ENCODE assay signal across 1 cellular context in the genomic region with DNA sequence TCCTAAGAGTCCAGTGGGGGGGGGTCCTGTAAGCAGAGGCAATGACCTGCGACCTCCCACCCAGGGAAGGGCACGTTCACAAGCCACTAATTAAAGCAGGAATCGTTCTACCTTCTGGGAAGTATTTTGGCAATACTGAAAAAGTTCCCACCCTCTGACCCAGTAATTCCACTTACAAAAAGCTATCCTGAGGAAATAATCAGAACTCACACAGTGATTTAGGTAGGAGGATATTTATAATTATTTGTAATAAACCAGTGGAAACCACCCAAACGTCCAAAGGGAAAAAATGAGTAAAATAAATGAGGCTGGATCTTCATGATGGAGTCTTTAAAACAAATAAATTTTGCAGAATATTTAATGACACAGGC.
TF ChIP-seq lines count a peak whose summit lies in the region.

No MANE protein-coding gene starts in this region.

TF ChIP-seq in H1, 55 proteins besides CTCF, POLR2A, EP300 and RAD21:
- TF ChIP-seq JUND (IDR thresholded peaks at IDR 0.05; ENCODE audit: low read length) (no peak), CBX5 (IDR thresholded peaks at IDR 0.05; ENCODE audit: low read depth, low read length) (no peak), RBBP5 (IDR thresholded peaks at IDR 0.05; ENCODE audit: borderline replicate concordance, low read depth, low read length) (no peak), TAF7 (optimal IDR thresholded peaks at IDR 0.05; ENCODE audit: borderline replicate concordance, low read depth, low read length) (no peak), NANOG (IDR thresholded peaks at IDR 0.05; ENCODE audit: insufficient read depth, low read depth, low read length, poor library complexity, severe bottlenecking) (no peak), GTF2F1 (IDR thresholded peaks at IDR 0.05; ENCODE audit: borderline replicate concordance, low read depth, low read length) (no peak), BRCA1 (IDR thresholded peaks at IDR 0.05; ENCODE audit: low read depth, low read length) (no peak), TCF12 (IDR thresholded peaks at IDR 0.05; ENCODE audit: low read depth, low read length) (no peak), POU5F1 (IDR thresholded peaks at IDR 0.05; ENCODE audit: low read depth, low read length) (no peak)
- TF ChIP-seq, protein P1, sequence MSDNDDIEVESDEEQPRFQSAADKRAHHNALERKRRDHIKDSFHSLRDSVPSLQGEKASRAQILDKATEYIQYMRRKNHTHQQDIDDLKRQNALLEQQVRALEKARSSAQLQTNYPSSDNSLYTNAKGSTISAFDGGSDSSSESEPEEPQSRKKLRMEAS (IDR thresholded peaks at IDR 0.05), result no peak
